Comparison of ENCODE assay signal across 6 cellular contexts in genomic region chr3:54519493-54519892, GRCh38.
"Had no signal": no experiment of that assay in that cellular context is flagged by ENCODE, and none has a peak within 500 bp of the region (broad histone marks: within the 10 kb centered on the region; RNA-seq: fewer than 3 reads in every experiment).

No MANE protein-coding gene starts in this region.

- H3K27ac ChIP-seq: HL-60 had no signal

- H3K4me3 Mint-ChIP-seq: IgD-negative memory B cell had no signal

- H3K27me3 Mint-ChIP-seq: IgD-negative memory B cell had no signal

- ATAC-seq: HepG2, K562 had no signal

- H3K36me3 Mint-ChIP-seq: IgD-negative memory B cell had no signal

- H3K4me3 ChIP-seq: K562 had no signal

- H3K4me1 Mint-ChIP-seq: IgD-negative memory B cell had no signal

- DNase-seq: IMR-90, KBM-7 had no signal

- H3K27ac Mint-ChIP-seq: IgD-negative memory B cell had no signal
